1 cellular context compared by ENCODE assay signal in the genomic region with DNA sequence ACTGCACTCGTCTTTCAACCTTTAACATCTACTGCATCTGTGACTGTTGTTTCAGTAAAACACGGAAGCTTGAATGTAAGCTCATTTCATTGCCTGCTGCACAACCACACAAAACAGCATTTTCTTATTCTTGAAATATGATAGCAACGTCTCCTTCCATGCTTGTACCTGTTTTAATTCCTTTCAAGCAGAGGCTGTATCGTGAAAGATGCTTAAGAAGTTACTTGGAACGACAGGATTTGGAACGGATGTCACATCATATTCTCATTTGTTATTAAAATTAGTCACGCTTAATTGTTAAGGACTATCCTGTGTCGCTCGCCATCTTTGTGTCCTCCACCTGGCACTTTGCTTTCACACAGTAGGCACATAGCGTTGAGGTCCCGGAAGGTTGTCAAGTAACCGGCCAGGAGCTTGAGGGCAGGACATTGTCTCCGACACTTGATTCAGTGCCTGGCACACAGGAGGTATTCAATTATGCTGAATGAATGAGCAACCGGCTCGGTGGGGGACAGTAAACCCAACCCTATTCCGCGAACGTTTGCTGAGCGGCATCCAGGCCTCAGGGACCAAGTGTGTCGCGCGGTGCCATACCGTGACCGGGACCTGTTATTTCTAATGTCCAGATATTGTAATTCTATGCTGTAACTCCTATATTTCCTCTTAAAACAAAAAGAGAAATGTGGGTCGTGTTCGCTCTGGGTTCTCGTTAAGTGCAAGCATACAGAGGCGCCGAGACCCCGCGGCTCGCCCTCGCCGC.
TF ChIP-seq lines count a peak whose summit lies in the region.

No MANE protein-coding gene starts in this region.

TF ChIP-seq in HEK293, 187 proteins besides CTCF, POLR2A, EP300 and RAD21 (continued from another document):
- TF ChIP-seq HIC1 (tag by site-specific recombination; IDR thresholded peaks at IDR 0.05) (peak; percentile 67; the same call in 1 of the 2 replicates), ZNF548 (tag by site-specific recombination; IDR thresholded peaks at IDR 0.05) (no peak), FEZF1 (tag by site-specific recombination; IDR thresholded peaks at IDR 0.05) (peak; percentile 41), OVOL3 (tag by site-specific recombination; IDR thresholded peaks at IDR 0.05) (no peak), ZBTB17 (tag by site-specific recombination; IDR thresholded peaks at IDR 0.05) (peak; percentile 72), ZNF488 (tag by site-specific recombination; IDR thresholded peaks at IDR 0.05) (no peak), SCRT1 (tag by site-specific recombination; IDR thresholded peaks at IDR 0.05; ENCODE audit: borderline replicate concordance) (no peak), ZSCAN16 (tag by site-specific recombination; IDR thresholded peaks at IDR 0.05) (peak; percentile 84), ZNF558 (tag by site-specific recombination; IDR thresholded peaks at IDR 0.05) (no peak), ZNF660 (tag by site-specific recombination; IDR thresholded peaks at IDR 0.05) (no peak), ZNF398 (tag by site-specific recombination; IDR thresholded peaks at IDR 0.05) (no peak), ZNF175 (tag by site-specific recombination; IDR thresholded peaks at IDR 0.05) (no peak), ZBTB48 (tag by site-specific recombination; IDR thresholded peaks at IDR 0.05) (peak; percentile 10; the same call in 1 of the 2 replicates), ZBTB6 (tag by site-specific recombination; IDR thresholded peaks at IDR 0.05) (0 out of 2 replicates have a peak, but pooled peaks have one; percentile 3), ZNF426 (tag by site-specific recombination; IDR thresholded peaks at IDR 0.05) (no peak), ZNF37A (tag by site-specific recombination; IDR thresholded peaks at IDR 0.05) (0 out of 2 replicates have a peak, but pooled peaks have one; percentile 3), ZNF354C (tag by site-specific recombination; IDR thresholded peaks at IDR 0.05; ENCODE audit: borderline replicate concordance, low read depth) (no peak), ZFP3 (tag by site-specific recombination; IDR thresholded peaks at IDR 0.05; ENCODE audit: low read depth) (no peak), ZNF335 (tag by site-specific recombination; conservative IDR thresholded peaks at IDR 0.05) (peak; percentile 72), GLIS1 (tag by site-specific recombination; IDR thresholded peaks at IDR 0.05) (peak; percentile 87), GLI4 (tag by site-specific recombination; IDR thresholded peaks at IDR 0.05) (no peak), ZNF274 (IDR thresholded peaks at IDR 0.05; ENCODE audit: low read length) (no peak), ZNF274 (tag by site-specific recombination; IDR thresholded peaks at IDR 0.05; ENCODE audit: borderline replicate concordance) (no peak), ZNF184 (tag by site-specific recombination; IDR thresholded peaks at IDR 0.05) (peak; percentile 7; the same call in 1 of the 2 replicates), ZNF600 (tag by site-specific recombination; IDR thresholded peaks at IDR 0.05) (no peak), KLF8 (tag by site-specific recombination; IDR thresholded peaks at IDR 0.05) (no peak), ZFP41 (tag by site-specific recombination; IDR thresholded peaks at IDR 0.05; ENCODE audit: borderline replicate concordance) (no peak), ZNF211 (tag by site-specific recombination; IDR thresholded peaks at IDR 0.05; ENCODE audit: low read depth) (no peak), ZXDB (tag by site-specific recombination; IDR thresholded peaks at IDR 0.05) (no peak), OSR2 (tag by site-specific recombination; IDR thresholded peaks at IDR 0.05) (peak; percentile 69; the same call in 1 of the 2 replicates)
- TF ChIP-seq, protein P1, sequence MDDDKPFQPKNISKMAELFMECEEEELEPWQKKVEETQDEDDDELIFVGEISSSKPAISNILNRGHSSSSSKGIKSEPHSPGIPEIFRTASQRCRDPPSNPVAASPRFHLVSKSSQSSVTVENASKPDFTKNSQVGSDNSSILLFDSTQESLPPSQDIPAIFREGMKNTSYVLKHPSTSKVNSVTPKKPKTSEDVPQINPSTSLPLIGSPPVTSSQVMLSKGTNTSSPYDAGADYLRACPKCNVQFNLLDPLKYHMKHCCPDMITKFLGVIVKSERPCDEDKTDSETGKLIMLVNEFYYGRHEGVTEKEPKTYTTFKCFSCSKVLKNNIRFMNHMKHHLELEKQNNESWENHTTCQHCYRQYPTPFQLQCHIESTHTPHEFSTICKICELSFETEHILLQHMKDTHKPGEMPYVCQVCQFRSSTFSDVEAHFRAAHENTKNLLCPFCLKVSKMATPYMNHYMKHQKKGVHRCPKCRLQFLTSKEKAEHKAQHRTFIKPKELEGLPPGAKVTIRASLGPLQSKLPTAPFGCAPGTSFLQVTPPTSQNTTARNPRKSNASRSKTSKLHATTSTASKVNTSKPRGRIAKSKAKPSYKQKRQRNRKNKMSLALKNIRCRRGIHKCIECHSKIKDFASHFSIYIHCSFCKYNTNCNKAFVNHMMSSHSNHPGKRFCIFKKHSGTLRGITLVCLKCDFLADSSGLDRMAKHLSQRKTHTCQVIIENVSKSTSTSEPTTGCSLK (tag by site-specific recombination; IDR thresholded peaks at IDR 0.05): no peak
- TF ChIP-seq, protein P2, sequence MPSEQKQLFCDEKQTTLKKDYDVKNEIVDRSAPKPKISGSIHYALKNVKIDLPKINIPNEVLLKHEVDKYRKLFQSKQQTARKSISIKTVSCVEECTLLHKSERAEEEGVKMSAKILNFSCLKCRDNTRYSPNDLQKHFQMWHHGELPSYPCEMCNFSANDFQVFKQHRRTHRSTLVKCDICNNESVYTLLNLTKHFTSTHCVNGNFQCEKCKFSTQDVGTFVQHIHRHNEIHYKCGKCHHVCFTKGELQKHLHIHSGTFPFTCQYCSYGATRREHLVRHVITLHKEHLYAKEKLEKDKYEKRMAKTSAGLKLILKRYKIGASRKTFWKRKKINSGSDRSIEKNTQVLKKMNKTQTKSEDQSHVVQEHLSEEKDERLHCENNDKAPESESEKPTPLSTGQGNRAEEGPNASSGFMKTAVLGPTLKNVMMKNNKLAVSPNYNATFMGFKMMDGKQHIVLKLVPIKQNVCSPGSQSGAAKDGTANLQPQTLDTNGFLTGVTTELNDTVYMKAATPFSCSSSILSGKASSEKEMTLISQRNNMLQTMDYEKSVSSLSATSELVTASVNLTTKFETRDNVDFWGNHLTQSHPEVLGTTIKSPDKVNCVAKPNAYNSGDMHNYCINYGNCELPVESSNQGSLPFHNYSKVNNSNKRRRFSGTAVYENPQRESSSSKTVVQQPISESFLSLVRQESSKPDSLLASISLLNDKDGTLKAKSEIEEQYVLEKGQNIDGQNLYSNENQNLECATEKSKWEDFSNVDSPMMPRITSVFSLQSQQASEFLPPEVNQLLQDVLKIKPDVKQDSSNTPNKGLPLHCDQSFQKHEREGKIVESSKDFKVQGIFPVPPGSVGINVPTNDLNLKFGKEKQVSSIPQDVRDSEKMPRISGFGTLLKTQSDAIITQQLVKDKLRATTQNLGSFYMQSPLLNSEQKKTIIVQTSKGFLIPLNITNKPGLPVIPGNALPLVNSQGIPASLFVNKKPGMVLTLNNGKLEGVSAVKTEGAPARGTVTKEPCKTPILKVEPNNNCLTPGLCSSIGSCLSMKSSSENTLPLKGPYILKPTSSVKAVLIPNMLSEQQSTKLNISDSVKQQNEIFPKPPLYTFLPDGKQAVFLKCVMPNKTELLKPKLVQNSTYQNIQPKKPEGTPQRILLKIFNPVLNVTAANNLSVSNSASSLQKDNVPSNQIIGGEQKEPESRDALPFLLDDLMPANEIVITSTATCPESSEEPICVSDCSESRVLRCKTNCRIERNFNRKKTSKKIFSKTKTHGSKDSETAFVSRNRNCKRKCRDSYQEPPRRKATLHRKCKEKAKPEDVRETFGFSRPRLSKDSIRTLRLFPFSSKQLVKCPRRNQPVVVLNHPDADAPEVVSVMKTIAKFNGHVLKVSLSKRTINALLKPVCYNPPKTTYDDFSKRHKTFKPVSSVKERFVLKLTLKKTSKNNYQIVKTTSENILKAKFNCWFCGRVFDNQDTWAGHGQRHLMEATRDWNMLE (tag by site-specific recombination; conservative IDR thresholded peaks at IDR 0.05; ENCODE audit: low read depth): peak; percentile 15; the same call in 1 of the 2 replicates
